Comparison of ENCODE assay signal across 10 cellular contexts in the genomic region with DNA sequence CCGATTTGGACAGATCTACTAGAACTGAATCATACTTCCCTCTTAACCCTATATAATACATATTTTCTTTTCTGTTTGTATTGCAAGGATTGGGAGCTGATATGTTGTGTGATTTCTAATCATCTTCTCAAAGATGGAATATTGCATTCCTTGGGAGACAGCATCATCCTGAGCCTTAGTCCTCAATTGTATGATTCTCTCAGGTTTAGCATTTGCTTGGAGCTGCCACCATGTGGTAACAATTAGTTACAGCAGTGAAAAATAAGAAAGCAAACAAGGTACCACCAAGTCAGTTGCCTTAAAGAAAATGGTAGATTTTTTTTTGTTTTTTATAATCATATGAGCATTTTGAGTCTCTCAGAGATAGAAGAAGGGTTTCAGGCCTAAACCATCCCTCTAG. TPM values are rescaled to one million over a fixed set of nuclear protein-coding genes. Genes with fewer than 3 reads are reported as not detected.
DNase-seq lines count a peak whose midpoint lies in the region; ATAC-seq and TF ChIP-seq lines count a peak whose summit lies in the region.
"Had no signal": no experiment of that assay in that cellular context is flagged by ENCODE, and none has a peak within 500 bp of the region (broad histone marks: within the 10 kb centered on the region; RNA-seq: fewer than 3 reads in every experiment).

No MANE protein-coding gene starts in this region.

- 100% methylated on average over 1 of the region's 1 CpG for WGBS in right lobe of liver (ENCODE audit: insufficient coverage, low coverage, low lambda C conversion rate, missing lambda C conversion rate)
- 95 to 98% methylated on average over 1 of the region's 1 CpG for WGBS in aorta, 2 donors

- H3K9me3 ChIP-seq in right lobe of liver (no peaks in the 10 kb centered on the region), aorta (ENCODE audit: control insufficient read depth, low read length) (no peaks in the 10 kb centered on the region)

- TF ChIP-seq POLR2A in right lobe of liver (IDR thresholded peaks at IDR 0.05) = no peak

- no peaks in the 10 kb centered on the region for H3K4me1 ChIP-seq in right lobe of liver
- peaks cover 0 to 4% of the 10 kb centered on the region in 2 donors for H3K4me1 ChIP-seq in aorta (ENCODE audit: control insufficient read depth in 1 of 2, insufficient read depth in 2 of 2, low read length in 2 of 2)

- intact Hi-C loops in right lobe of liver (cut with DNase I) (no loop called here), aorta (cut with DNase I) (loop anchor here in 1 of 2 donors (10.0 kb wide), 1 partner anchor 900 kb away; the partner anchor contains the start of gene PRDM10)

- H3K27me3 ChIP-seq in right lobe of liver (no peaks in the 10 kb centered on the region), aorta (ENCODE audit: control insufficient read depth in 1 of 2, insufficient read depth in 2 of 2, low read length in 1 of 2) (no peaks in the 10 kb centered on the region)

- H3K36me3 ChIP-seq in right lobe of liver = peaks cover 0 to 92% (median 54%) of the 10 kb centered on the region in 4 donors
- H3K36me3 ChIP-seq in aorta (ENCODE audit: control insufficient read depth in 1 of 2, insufficient read depth in 2 of 2, low read length in 1 of 2) = peaks cover 9 to 16% of the 10 kb centered on the region in 2 donors

- H3K4me3 ChIP-seq in HFF-Myc (replicated peaks; ENCODE audit: low read depth, low read length) = no peak overlapping the region
- no peak overlapping the region for H3K4me3 ChIP-seq in right lobe of liver
- H3K4me3 ChIP-seq in aorta (ENCODE audit: low read length in 2 of 2) = no peak overlapping the region

- TF ChIP-seq CTCF in HFF-Myc (IDR thresholded peaks at IDR 0.05; ENCODE audit: low read depth, low read length, missing control alignments) = peak; percentile 20
- TF ChIP-seq CTCF in right lobe of liver (IDR thresholded peaks at IDR 0.05) = peak in 3 of 4 donors; percentile 37 to 50 (median 40)

- ATAC-seq in right lobe of liver (peak in 3 of 4 donors; percentile 42 to 61 (median 52)), aorta (ENCODE audit: low FRiP score) (no peak), HG03045 (IDR thresholded peaks at IDR 0.05; ENCODE audit: unreplicated experiment) (no peak), GM18861 (IDR thresholded peaks at IDR 0.05; ENCODE audit: unreplicated experiment) (no peak)

- H3K27ac ChIP-seq in right lobe of liver = no peak overlapping the region
- no peak overlapping the region for H3K27ac ChIP-seq in aorta (ENCODE audit: low read depth in 1 of 2, low read length in 2 of 2)

- DNase-seq in COLO829 (ENCODE audit: low spot score) (peak; percentile 29), HFF-Myc (ENCODE audit: extremely low read depth, low read depth) (no peak), astrocyte of the hippocampus (ENCODE audit: low read depth, low spot score) (peak; percentile 16), right lobe of liver (no peak), RPMI8226 (no peak), aorta (no peak)
- DNase-seq: activated CD4-positive, alpha-beta T cell treated with anti-CD3 and anti-CD28 coated beads for 48 hours; NCI-H524 treated with DMSO at 0.1 percent for 48 hours had no signal

RNA-seq across cellular contexts. Expression of gene SNX19, which starts 11.9 kb away (rescaled TPM):
- 10 to 100 TPM; 23.3 to 74.4 (median 32.7) TPM for total RNA-seq in right lobe of liver
- 10 to 100 TPM; 53.9 to 71.9 TPM for total RNA-seq in aorta
- 10 to 100 TPM; 17.5 to 27.1 TPM for polyA plus RNA-seq in aorta

Comparison
In these comparisons a context has a peak if more than half of its experiments do, and no peak if none do; other contexts are left out.
1. DNase-seq: peak in COLO829 (single experiment) and astrocyte of the hippocampus (single experiment); none in HFF-Myc (single experiment), right lobe of liver (0 of 3), RPMI8226 (single experiment) and aorta (0 of 2).
2. ATAC-seq: peak in right lobe of liver (3 of 4); none in aorta (single experiment), HG03045 (single experiment) and GM18861 (single experiment).